Comparison of ENCODE assay signal across 8 cellular contexts in the genomic region with DNA sequence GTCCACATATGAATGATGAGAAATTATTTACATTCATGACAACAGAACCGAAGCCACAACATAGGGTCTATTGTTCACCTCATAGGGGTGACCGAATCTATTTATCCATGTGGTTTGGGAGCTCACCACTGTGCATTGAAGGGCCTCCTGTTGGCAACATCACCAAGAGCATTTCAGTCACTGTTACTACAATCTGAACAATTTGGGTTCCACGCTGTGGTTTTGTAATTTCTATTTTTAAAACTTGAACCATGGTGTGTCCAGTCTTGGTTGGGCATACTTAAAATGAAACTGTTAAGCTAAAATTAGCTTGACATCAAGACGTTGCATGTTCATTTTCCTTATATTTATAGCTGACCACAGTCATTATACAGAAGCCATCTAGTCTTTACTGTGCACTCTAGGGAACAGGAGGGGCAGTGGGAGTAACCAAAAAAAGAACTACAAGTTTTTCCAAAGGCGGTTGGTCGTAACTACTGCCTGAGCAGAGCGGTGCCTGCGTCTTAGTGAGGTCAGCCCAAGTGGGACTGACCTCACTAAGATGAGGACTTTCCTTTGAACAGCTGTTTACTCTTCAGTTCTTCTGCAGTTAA.
DNase-seq lines count a peak whose midpoint lies in the region; ATAC-seq, FAIRE-seq and TF ChIP-seq lines count a peak whose summit lies in the region.

No MANE protein-coding gene starts in this region.

- intact Hi-C loops in activated T-helper 2 cell treated with anti-CD3 and anti-CD28 coated beads, Interferon-gamma antibody, Interleukin-2, Interleukin-4, amounts not matched to agents 10 μg/mL and 5 μg/mL and 100 μg/mL, durations not matched to agents 14 hours and 24 hours and 36 hours (cut with micrococcal nuclease) = no loop called here

- no peaks in the 10 kb centered on the region for H3K27me3 ChIP-seq in small intestine (ENCODE audit: control insufficient read depth in 2 of 2, insufficient read depth in 2 of 2, low read length in 2 of 2)

- WGBS in small intestine, 3 donors = 45 to 71% (median 65%) methylated on average over 8 of the region's 8 CpGs

- no peak for TF ChIP-seq POLR2A in NB4 (IDR thresholded peaks at IDR 0.05; ENCODE audit: extremely low read depth, insufficient read length)

- no peak overlapping the region for H3K4me3 Mint-ChIP-seq in HFFc6
- no peak overlapping the region for H3K4me3 Mint-ChIP-seq in activated T-helper 2 cell treated with anti-CD3 and anti-CD28 coated beads, Interferon-gamma antibody, Interleukin-2, Interleukin-4, amounts not matched to agents 10 μg/mL and 5 μg/mL and 100 μg/mL, durations not matched to agents 14 hours and 24 hours and 36 hours (ENCODE audit: low read depth)

- H3K9me3 Mint-ChIP-seq in HFFc6 = no peaks in the 10 kb centered on the region
- no peaks in the 10 kb centered on the region for H3K9me3 Mint-ChIP-seq in activated T-helper 2 cell treated with anti-CD3 and anti-CD28 coated beads, Interferon-gamma antibody, Interleukin-2, Interleukin-4, amounts not matched to agents 10 μg/mL and 5 μg/mL and 100 μg/mL, durations not matched to agents 14 hours and 24 hours and 36 hours

- DNase-seq in HFFc6 (peak; percentile 9), NB4 (ENCODE audit: low read depth) (peak; percentile 85), fibroblast of gingiva (ENCODE audit: low read depth) (peak; percentile 76), small intestine (no peak), GOT3 (lab: John Stamatoyannopoulos, UW) (no peak), NCI-H2227 treated with DMSO at 0.1 percent for 48 hours (lab: John Stamatoyannopoulos, UW) (no peak)
- DNase-seq in activated T-helper 2 cell treated with anti-CD3 and anti-CD28 coated beads, Interferon-gamma antibody, Interleukin-2, Interleukin-4, amounts not matched to agents 10 μg/mL and 5 μg/mL and 100 μg/mL, durations not matched to agents 14 hours and 24 hours and 36 hours (ENCODE audit: low spot score) = no peak

- ATAC-seq in GM18502 (IDR thresholded peaks at IDR 0.05; ENCODE audit: poor library complexity, unreplicated experiment) = peak; percentile 75

- peak overlapping the region; percentile 30 to 81 for H3K27ac ChIP-seq in small intestine (ENCODE audit: low read depth in 1 of 2, low read length in 1 of 2)

- no peaks in the 10 kb centered on the region for H3K9me3 ChIP-seq in small intestine (ENCODE audit: control insufficient read depth, low read depth)

- no peaks in the 10 kb centered on the region for H3K36me3 Mint-ChIP-seq in HFFc6 (ENCODE audit: low read depth)
- no peaks in the 10 kb centered on the region for H3K36me3 Mint-ChIP-seq in activated T-helper 2 cell treated with anti-CD3 and anti-CD28 coated beads, Interferon-gamma antibody, Interleukin-2, Interleukin-4, amounts not matched to agents 10 μg/mL and 5 μg/mL and 100 μg/mL, durations not matched to agents 14 hours and 24 hours and 36 hours (ENCODE audit: low read depth)

- H3K4me3 ChIP-seq in NB4 (ENCODE audit: low read depth, low read length) (peak overlapping the region; percentile 38), small intestine (ENCODE audit: low read depth in 1 of 2, low read length in 2 of 2) (no peak overlapping the region)

- no peak for TF ChIP-seq CTCF in HFFc6 (IDR thresholded peaks at IDR 0.05)
- TF ChIP-seq CTCF in NB4 (IDR thresholded peaks at IDR 0.05; ENCODE audit: low read depth, low read length) = no peak

- H3K4me1 ChIP-seq in small intestine (ENCODE audit: control insufficient read depth in 2 of 2, insufficient read depth in 1 of 2, low read depth in 1 of 2, low read length in 1 of 2) = peaks cover 3 to 5% of the 10 kb centered on the region in 2 donors

- peaks cover 29% of the 10 kb centered on the region for H3K4me1 Mint-ChIP-seq in HFFc6 (ENCODE audit: low read depth)
- H3K4me1 Mint-ChIP-seq in activated T-helper 2 cell treated with anti-CD3 and anti-CD28 coated beads, Interferon-gamma antibody, Interleukin-2, Interleukin-4, amounts not matched to agents 10 μg/mL and 5 μg/mL and 100 μg/mL, durations not matched to agents 14 hours and 24 hours and 36 hours (ENCODE audit: low read depth) = peaks cover 10% of the 10 kb centered on the region

- no peak for FAIRE-seq in small intestine (lab: Jason Lieb, UNC)

- H3K27me3 Mint-ChIP-seq in HFFc6 (ENCODE audit: insufficient read depth) = no peaks in the 10 kb centered on the region
- H3K27me3 Mint-ChIP-seq in activated T-helper 2 cell treated with anti-CD3 and anti-CD28 coated beads, Interferon-gamma antibody, Interleukin-2, Interleukin-4, amounts not matched to agents 10 μg/mL and 5 μg/mL and 100 μg/mL, durations not matched to agents 14 hours and 24 hours and 36 hours (ENCODE audit: low read depth) = peaks cover 8% of the 10 kb centered on the region

- peak overlapping the region; percentile 86 for H3K27ac Mint-ChIP-seq in HFFc6
- H3K27ac Mint-ChIP-seq in activated T-helper 2 cell treated with anti-CD3 and anti-CD28 coated beads, Interferon-gamma antibody, Interleukin-2, Interleukin-4, amounts not matched to agents 10 μg/mL and 5 μg/mL and 100 μg/mL, durations not matched to agents 14 hours and 24 hours and 36 hours = no peak overlapping the region

- H3K36me3 ChIP-seq in small intestine (ENCODE audit: control insufficient read depth in 2 of 2, insufficient read depth in 2 of 2, low read length in 2 of 2) = no peaks in the 10 kb centered on the region

Comparison
In these comparisons a context has a peak if more than half of its experiments do, and no peak if none do; other contexts are left out.
1. DNase-seq: peak in HFFc6 (single experiment), NB4 (single experiment) and fibroblast of gingiva (single experiment); none in small intestine (single experiment), GOT3 (single experiment), NCI-H2227 treated with DMSO at 0.1 percent for 48 hours (single experiment) and activated T-helper 2 cell treated with anti-CD3 and anti-CD28 coated beads, Interferon-gamma antibody, Interleukin-2, Interleukin-4, amounts not matched to agents 10 μg/mL and 5 μg/mL and 100 μg/mL, durations not matched to agents 14 hours and 24 hours and 36 hours (single experiment).